ENCODE assay signal across 1 cellular context in the genomic region with DNA sequence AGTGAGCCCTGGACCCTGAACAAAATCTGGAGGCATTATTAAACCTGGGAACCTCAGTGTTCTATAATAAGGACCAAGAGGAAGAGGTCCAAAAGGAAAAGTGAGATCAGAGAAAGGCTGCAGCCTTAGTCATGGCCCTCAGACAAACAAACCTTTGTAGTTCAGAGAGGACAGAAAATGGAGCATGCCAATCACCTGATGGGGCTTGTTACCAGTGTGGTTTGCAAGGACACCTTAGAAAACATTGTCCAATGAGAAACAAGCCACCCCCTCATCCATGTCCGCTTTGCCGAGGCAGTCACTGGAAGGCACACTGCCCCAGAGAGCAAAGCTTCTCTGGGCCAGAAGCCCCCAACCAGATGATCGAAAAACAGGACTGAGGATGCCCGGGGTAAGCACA.
TF ChIP-seq lines count a peak whose summit lies in the region.

No MANE protein-coding gene starts in this region.

TF ChIP-seq in HepG2, 621 proteins besides CTCF, POLR2A, EP300 and RAD21 (continued from another document):
- peak; percentile 25; the same call in 1 of the 2 replicates for TF ChIP-seq ZNF644 (CRISPR knock-in tag; IDR thresholded peaks at IDR 0.05; ENCODE audit: low read depth)
- no peak for TF ChIP-seq DNMT1 (CRISPR knock-in tag; IDR thresholded peaks at IDR 0.05)
